ENCODE assay signal across 19 cellular contexts in the genomic region with DNA sequence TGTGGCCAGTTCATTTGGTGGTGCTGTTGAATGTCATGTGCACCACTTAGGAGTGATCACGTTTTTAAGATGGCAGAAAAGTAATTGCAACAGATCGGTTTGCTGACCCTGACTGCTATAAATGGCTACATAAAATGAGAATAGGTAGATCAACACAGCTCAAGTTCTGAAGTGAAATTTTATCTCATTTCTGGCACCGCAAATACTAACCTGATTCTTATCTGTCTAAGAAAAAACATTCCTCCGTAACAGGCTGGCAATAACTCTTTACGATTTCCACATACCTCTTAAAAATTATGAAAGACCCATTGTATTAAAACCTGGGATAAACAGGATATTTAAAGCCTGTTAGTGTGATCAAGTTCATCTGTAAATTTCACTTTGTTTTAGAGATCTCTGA.
DNase-seq lines count a peak whose midpoint lies in the region; ATAC-seq and TF ChIP-seq lines count a peak whose summit lies in the region.
"Had no signal": no experiment of that assay in that cellular context is flagged by ENCODE, and none has a peak within 500 bp of the region (broad histone marks: within the 10 kb centered on the region; RNA-seq: fewer than 3 reads in every experiment).

No MANE protein-coding gene starts in this region.

- H3K4me3 ChIP-seq in HEK293 (ENCODE audit: low read depth, low read length) (no peak overlapping the region), PC-3 (ENCODE audit: low read length) (peak overlapping the region; percentile 21; the same call in 1 of the 2 replicates), psoas muscle (peak overlapping the region; percentile 3), neuronal stem cell (ENCODE audit: low read length in 2 of 2) (no peak overlapping the region)
- H3K4me3 ChIP-seq: colonic mucosa, mucosa of descending colon, spleen had no signal

- H2AK5ac ChIP-seq in neuronal stem cell (ENCODE audit: low read depth, low read length): no peak overlapping the region

- peak overlapping the region; percentile 25; the same call in 1 of the 2 replicates for H3K27ac ChIP-seq in HEK293 (ENCODE audit: extremely low read depth, low read depth, low read length)
- peak overlapping the region; percentile 63 for H3K27ac ChIP-seq in PC-3 (ENCODE audit: low read length)
- H3K27ac ChIP-seq in epithelial cell of prostate: no peak overlapping the region
- H3K27ac ChIP-seq in psoas muscle: no peak overlapping the region
- H3K27ac ChIP-seq in neuronal stem cell (replicated peaks; ENCODE audit: low read length): no peak overlapping the region
- H3K27ac ChIP-seq: colonic mucosa, RWPE1, spleen had no signal

- no peak overlapping the region for H3K4ac ChIP-seq in neuronal stem cell (ENCODE audit: low read length)

- no peak overlapping the region for H3K18ac ChIP-seq in neuronal stem cell (ENCODE audit: low read length)

- no peak overlapping the region for H4K91ac ChIP-seq in neuronal stem cell (ENCODE audit: low read depth, low read length, poor library complexity)

- H3K9me3 ChIP-seq in HEK293 (ENCODE audit: control insufficient read depth, insufficient read depth, low read depth, low read length) (no peaks in the 10 kb centered on the region), PC-3 (ENCODE audit: low read length) (no peaks in the 10 kb centered on the region), psoas muscle (no peaks in the 10 kb centered on the region), neuronal stem cell (replicated peaks in 1 of 2; ENCODE audit: control insufficient read depth in 2 of 2, insufficient read depth in 1 of 2, low read depth in 1 of 2, low read length in 2 of 2) (no peaks in the 10 kb centered on the region)
- H3K9me3 ChIP-seq: colonic mucosa, mucosa of descending colon, spleen had no signal

- H3K9ac ChIP-seq in PC-3 (ENCODE audit: low read length) (no peak overlapping the region), neuronal stem cell (ENCODE audit: low read depth, low read length, poor library complexity) (no peak overlapping the region)

- no peak overlapping the region for H3K4me3 Mint-ChIP-seq in activated T-cell treated with anti-CD3 and anti-CD28 coated beads, Interleukin-2, amount 50 U/mL, for 24 hours
- H3K4me3 Mint-ChIP-seq: T-helper 1 cell treated with Interleukin-12 subunit alpha and Interleukin-12 subunit beta and Interleukin-4 antibody, amounts not matched to agents 30 μg/mL and 1 μg/mL, for 36 hours had no signal

- no peak overlapping the region for H3K27ac Mint-ChIP-seq in activated T-cell treated with anti-CD3 and anti-CD28 coated beads, Interleukin-2, amount 50 U/mL, for 24 hours
- H3K27ac Mint-ChIP-seq: T-helper 1 cell treated with Interleukin-12 subunit alpha and Interleukin-12 subunit beta and Interleukin-4 antibody, amounts not matched to agents 30 μg/mL and 1 μg/mL, for 36 hours had no signal

- H3K36me3 Mint-ChIP-seq in activated T-cell treated with anti-CD3 and anti-CD28 coated beads, Interleukin-2, amount 50 U/mL, for 24 hours (ENCODE audit: low read depth): no peaks in the 10 kb centered on the region

- no TSS peak for BruUV-seq in PC-3 (replicated peaks; lab: Mats Ljungman, UMichigan)

- peaks cover 8% of the 10 kb centered on the region for H3K4me1 ChIP-seq in HEK293 (ENCODE audit: control insufficient read depth, insufficient read depth, low read length)
- peaks cover 31% of the 10 kb centered on the region for H3K4me1 ChIP-seq in PC-3 (ENCODE audit: insufficient read depth, low read length)
- H3K4me1 ChIP-seq in psoas muscle: peaks cover 12% of the 10 kb centered on the region
- no peaks in the 10 kb centered on the region for H3K4me1 ChIP-seq in neuronal stem cell (ENCODE audit: control insufficient read depth in 2 of 2, insufficient read depth in 1 of 2, low read depth in 1 of 2, low read length in 2 of 2)
- H3K4me1 ChIP-seq: colonic mucosa, spleen had no signal

- no peaks in the 10 kb centered on the region for H3K27me3 ChIP-seq in PC-3 (ENCODE audit: low read length)
- no peaks in the 10 kb centered on the region for H3K27me3 ChIP-seq in psoas muscle (ENCODE audit: insufficient read depth in 3 of 3, low read length in 2 of 3)
- H3K27me3 ChIP-seq in neuronal stem cell (ENCODE audit: control insufficient read depth in 3 of 3, insufficient read depth in 3 of 3, low read depth in 1 of 3, low read length in 3 of 3): no peaks in the 10 kb centered on the region
- H3K27me3 ChIP-seq: colonic mucosa, spleen had no signal

- no peaks in the 10 kb centered on the region for H3F3A ChIP-seq in PC-3 (ENCODE audit: low read length, unreplicated experiment)

- H3K4me2 ChIP-seq in PC-3 (ENCODE audit: low read length): peak overlapping the region; percentile 65
- no peak overlapping the region for H3K4me2 ChIP-seq in neuronal stem cell (ENCODE audit: insufficient read depth, low read length, poor library complexity, severe bottlenecking)

- H3K9me3 Mint-ChIP-seq in activated T-cell treated with anti-CD3 and anti-CD28 coated beads, Interleukin-2, amount 50 U/mL, for 24 hours: peaks cover 2% of the 10 kb centered on the region
- H3K9me3 Mint-ChIP-seq: T-helper 1 cell treated with Interleukin-12 subunit alpha and Interleukin-12 subunit beta and Interleukin-4 antibody, amounts not matched to agents 30 μg/mL and 1 μg/mL, for 36 hours had no signal

- intact Hi-C loops in PC-3 (cut with micrococcal nuclease): loop anchor here (5.0 kb wide), 5 partner anchors 57 to 388 kb away; a partner anchor contains a TSS
- intact Hi-C loops in psoas muscle (cut with DNase I): no loop called here

- no peak overlapping the region for H4K8ac ChIP-seq in neuronal stem cell (ENCODE audit: low read depth, low read length)

- TF ChIP-seq CTCF in HEK293 (tag by site-specific recombination; IDR thresholded peaks at IDR 0.05) (no peak), PC-3 (conservative IDR thresholded peaks at IDR 0.05; ENCODE audit: low read depth, low read length) (no peak), psoas muscle (IDR thresholded peaks at IDR 0.05) (no peak)

- CTCF ChIA-PET in HEK293 (lab: Yijun Ruan, JAX) (no interaction called here), PC-3 (lab: Charles Lee) (no interaction called here)

- no peak overlapping the region for H2BK5ac ChIP-seq in neuronal stem cell (ENCODE audit: low read length)

- no peaks in the 10 kb centered on the region for H3K79me1 ChIP-seq in neuronal stem cell (ENCODE audit: low read depth, low read length)

- H2AFZ ChIP-seq in PC-3 (ENCODE audit: low read length): peak overlapping the region; percentile 32
- H2AFZ ChIP-seq in neuronal stem cell (ENCODE audit: low read length): no peak overlapping the region

- ATAC-seq in PC-3: peak; percentile 82
- ATAC-seq in psoas muscle: peak in 2 of 4 donors; percentile 49 to 66
- ATAC-seq: activated CD4-positive, CD25-positive, alpha-beta regulatory T cell treated with anti-CD3 and anti-CD28 coated beads, Interleukin-2, amount 50 U/mL, for 24 hours; mucosa of descending colon had no signal

- H3K36me3 ChIP-seq in HEK293 (ENCODE audit: control insufficient read depth in 2 of 2, insufficient read depth in 1 of 2, low read length in 2 of 2) (no peaks in the 10 kb centered on the region), PC-3 (ENCODE audit: low read depth, low read length) (no peaks in the 10 kb centered on the region), psoas muscle (ENCODE audit: insufficient read depth in 1 of 2, low read depth in 1 of 2) (no peaks in the 10 kb centered on the region), neuronal stem cell (replicated peaks in 1 of 2; ENCODE audit: control insufficient read depth in 2 of 2, insufficient read depth in 2 of 2, low read length in 2 of 2) (no peaks in the 10 kb centered on the region)
- H3K36me3 ChIP-seq: colonic mucosa, spleen had no signal

- no peaks in the 10 kb centered on the region for H3K4me1 Mint-ChIP-seq in activated T-cell treated with anti-CD3 and anti-CD28 coated beads, Interleukin-2, amount 50 U/mL, for 24 hours (ENCODE audit: low read depth)

- POLR2A ChIA-PET in HEK293 (lab: Yijun Ruan, JAX) (no interaction called here), PC-3 (lab: Charles Lee; ENCODE audit: unreplicated experiment) (interaction anchor here (0.7 kb wide), 1 partner anchor 92 kb away, joined by 3 read pairs; no protein-coding TSS in a partner anchor)

- WGBS in psoas muscle, 3 donors: 27 to 44% (median 32%) methylated on average over 5 of the region's 5 CpGs
- WGBS in neuronal stem cell (ENCODE audit: extremely low coverage in 2 of 2, insufficient read length in 2 of 2, insufficient replicate concordance in 1 of 2), 2 donors: no CpG with 5 or more reads among the region's 5 CpGs

- H3K9me2 ChIP-seq in PC-3 (replicated peaks; ENCODE audit: low read length): no peaks in the 10 kb centered on the region

- no peak overlapping the region for H2BK12ac ChIP-seq in neuronal stem cell (ENCODE audit: low read length)

- no peaks in the 10 kb centered on the region for H4K20me1 ChIP-seq in PC-3 (ENCODE audit: low read length)

- H3K27me3 Mint-ChIP-seq in activated T-cell treated with anti-CD3 and anti-CD28 coated beads, Interleukin-2, amount 50 U/mL, for 24 hours: no peaks in the 10 kb centered on the region

- H2BK15ac ChIP-seq in neuronal stem cell (ENCODE audit: low read length): no peak overlapping the region

- no peak overlapping the region for H3K23ac ChIP-seq in neuronal stem cell (ENCODE audit: low read depth, low read length, poor library complexity)

- H2BK120ac ChIP-seq in neuronal stem cell (ENCODE audit: low read depth, low read length): no peak overlapping the region

- DNase-seq in PC-3: peak; percentile 76
- DNase-seq in epithelial cell of prostate (ENCODE audit: low read depth, low spot score): peak; percentile 10
- DNase-seq in psoas muscle: no peak
- DNase-seq in D341Med (ENCODE audit: low spot score): no peak
- no peak for DNase-seq in activated T-cell treated with anti-CD3 and anti-CD28 coated beads, Interleukin-2, amount 50 U/mL, for 24 hours
- DNase-seq in neuronal stem cell (ENCODE audit: low spot score): no peak
- DNase-seq: activated gamma-delta T cell; aorta; colonic mucosa; KG1; mucosa of descending colon; NCI-H1694 treated with DMSO at 0.1 percent for 48 hours; NCI-H526 treated with DMSO at 0.1 percent for 48 hours; spleen; stimulated activated naive CD4-positive, alpha-beta T cell treated with Interleukin-2 at 50 U/mL for 16 hours had no signal

- H3K79me2 ChIP-seq in PC-3 (ENCODE audit: low read length): no peaks in the 10 kb centered on the region

- H3K14ac ChIP-seq in neuronal stem cell (ENCODE audit: low read length): no peak overlapping the region

Comparison
In these comparisons a context has a peak if more than half of its experiments do, and no peak if none do; other contexts are left out.
1. H3K27ac ChIP-seq: peak in HEK293 (single experiment) and PC-3 (single experiment); none in epithelial cell of prostate (single experiment), psoas muscle (single experiment) and neuronal stem cell (single experiment).
2. H3K4me3 ChIP-seq: peak in PC-3 (single experiment) and psoas muscle (single experiment); none in HEK293 (single experiment) and neuronal stem cell (0 of 2).
3. DNase-seq: peak in PC-3 (single experiment) and epithelial cell of prostate (single experiment); none in psoas muscle (0 of 2), D341Med (single experiment), activated T-cell treated with anti-CD3 and anti-CD28 coated beads, Interleukin-2, amount 50 U/mL, for 24 hours (single experiment) and neuronal stem cell (single experiment).